25 cellular contexts compared by ENCODE assay signal in genomic region chr6:27370391-27370790, GRCh38. TPM values are rescaled to one million over a fixed set of nuclear protein-coding genes. Genes with fewer than 3 reads are reported as not detected.
"Had no signal": no experiment of that assay in that cellular context is flagged by ENCODE, and none has a peak within 500 bp of the region (broad histone marks: within the 10 kb centered on the region; RNA-seq: fewer than 3 reads in every experiment).

No MANE protein-coding gene starts in this region.

- H3K36me3 ChIP-seq: MG63, Peyer's patch, SJSA1 had no signal

- H3K27ac ChIP-seq: PC-9, Peyer's patch, SJSA1 had no signal

- H3K9ac ChIP-seq: SK-N-SH had no signal

- H3K9me2 ChIP-seq: SK-N-SH had no signal

- H2AFZ ChIP-seq: PC-9 had no signal

- H3K27me3 ChIP-seq: MG63, Peyer's patch, SJSA1 had no signal

- H3K4me2 ChIP-seq: PC-9, SK-N-SH had no signal

- H3K9me3 ChIP-seq: SK-N-SH had no signal

- H3K4me3 ChIP-seq: MG63, PC-9, Peyer's patch, SJSA1 had no signal

- DNase-seq: KBM-7, MG63, NCI-H1092 treated with DMSO at 0.1 percent for 48 hours, NCI-H1436, NCI-H187, NCI-H2029, NCI-H2081 treated with DMSO at 0.1 percent for 48 hours, NCI-H2171, NCI-H226, NCI-H446, NCI-H510A, NCI-H524 treated with DMSO at 0.1 percent for 48 hours, NCI-H69, NCI-H774, OCI-M1, PC-9, Peyer's patch, Right ventricle myocardium superior, RPMI8226, SIG-M5, SK-N-SH, SW 1271 had no signal

- H3K4me1 ChIP-seq: SJSA1 had no signal

RNA-seq across cellular contexts. Expression of gene POM121L2, which starts 58.3 kb away (rescaled TPM):
- total RNA-seq: HT-29, LHCN-M2, Peyer's patch, Right ventricle myocardium superior, SJSA1 had no signal
